21 cellular contexts compared by ENCODE assay signal in genomic region chr2:234521536-234521935, GRCh38. TPM values are rescaled to one million over a fixed set of nuclear protein-coding genes. Genes with fewer than 3 reads are reported as not detected.
DNase-seq lines count a peak whose midpoint lies in the region; ATAC-seq and TF ChIP-seq lines count a peak whose summit lies in the region.
"Had no signal": no experiment of that assay in that cellular context is flagged by ENCODE, and none has a peak within 500 bp of the region (broad histone marks: within the 10 kb centered on the region; RNA-seq: fewer than 3 reads in every experiment).

No MANE protein-coding gene starts in this region.

- H3F3A ChIP-seq in neural cell (ENCODE audit: insufficient read depth, low read length, poor library complexity, severe bottlenecking) = no peaks in the 10 kb centered on the region

- DNase-seq in DMS 273 (lab: John Stamatoyannopoulos, UW; ENCODE audit: unreplicated experiment) (peak; percentile 60), DMS 273 treated with DMSO at 0.1 percent for 48 hours (lab: John Stamatoyannopoulos, UW) (no peak), NCI-H82 (lab: John Stamatoyannopoulos, UW) (peak; percentile 55), NCI-H82 treated with DMSO at 0.1 percent for 48 hours (lab: John Stamatoyannopoulos, UW; ENCODE audit: unreplicated experiment) (no peak), SHP77 (lab: John Stamatoyannopoulos, UW) (peak; percentile 65 to 77)
- no peak for DNase-seq in T-helper 2 cell treated with Interferon-gamma antibody and Interleukin-4, amounts not matched to agents 5 μg/mL and 100 μg/mL, for 36 hours (ENCODE audit: low spot score)
- DNase-seq: ACHN; Caco-2; CD4-positive, alpha-beta memory T cell; DMS153; KBM-7; NCI-H1092; NCI-H2107; T-helper 1 cell had no signal

- H3K9me2 ChIP-seq in neural cell (ENCODE audit: insufficient read depth, low read length) = no peaks in the 10 kb centered on the region

- no peak for ATAC-seq in GM18868 (IDR thresholded peaks at IDR 0.05; ENCODE audit: unreplicated experiment)
- ATAC-seq: HCT116, Panc1 had no signal

- no peaks in the 10 kb centered on the region for H3K9me3 ChIP-seq in neural cell (ENCODE audit: low read length)
- H3K9me3 ChIP-seq: Caco-2, SJCRH30 had no signal

- H3K27me3 ChIP-seq in neural cell (ENCODE audit: insufficient read depth, low read depth, low read length) = no peaks in the 10 kb centered on the region
- H3K27me3 ChIP-seq: BLaER1, SJCRH30 had no signal

- peaks cover 3% of the 10 kb centered on the region for H3K9me3 Mint-ChIP-seq in T-helper 2 cell treated with Interferon-gamma antibody and Interleukin-4, amounts not matched to agents 5 μg/mL and 100 μg/mL, for 36 hours

- no peak overlapping the region for H3K27ac Mint-ChIP-seq in T-helper 2 cell treated with Interferon-gamma antibody and Interleukin-4, amounts not matched to agents 5 μg/mL and 100 μg/mL, for 36 hours

- H4K20me1 ChIP-seq in neural cell (ENCODE audit: insufficient read depth) = no peaks in the 10 kb centered on the region
- H4K20me1 ChIP-seq: BLaER1 had no signal

- H2AFZ ChIP-seq in neural cell (ENCODE audit: low read depth, low read length) = no peak overlapping the region

- peak; percentile 44 for TF ChIP-seq EP300 in neural cell (conservative IDR thresholded peaks at IDR 0.05; ENCODE audit: poor library complexity, severe bottlenecking)

- peaks cover 2% of the 10 kb centered on the region for H3K27me3 Mint-ChIP-seq in T-helper 2 cell treated with Interferon-gamma antibody and Interleukin-4, amounts not matched to agents 5 μg/mL and 100 μg/mL, for 36 hours (ENCODE audit: low read depth)

- peak overlapping the region; percentile 28 for H3K4me2 ChIP-seq in neural cell (ENCODE audit: low read length)
- H3K4me2 ChIP-seq: BLaER1 had no signal

- no peaks in the 10 kb centered on the region for H3K36me3 ChIP-seq in neural cell (ENCODE audit: insufficient read depth, low read length)
- H3K36me3 ChIP-seq: BLaER1, SJCRH30 had no signal

- no peak overlapping the region for H3K4me3 Mint-ChIP-seq in T-helper 2 cell treated with Interferon-gamma antibody and Interleukin-4, amounts not matched to agents 5 μg/mL and 100 μg/mL, for 36 hours
- H3K4me3 Mint-ChIP-seq: CD4-positive, alpha-beta memory T cell had no signal

- H3K4me1 Mint-ChIP-seq in T-helper 2 cell treated with Interferon-gamma antibody and Interleukin-4, amounts not matched to agents 5 μg/mL and 100 μg/mL, for 36 hours (ENCODE audit: low read depth) = no peaks in the 10 kb centered on the region
- H3K4me1 Mint-ChIP-seq: CD4-positive, alpha-beta memory T cell had no signal

- no peak overlapping the region for H3K4me3 ChIP-seq in neural cell (ENCODE audit: low read length)
- H3K4me3 ChIP-seq: BLaER1, SJCRH30 had no signal

- H3K27ac ChIP-seq in neural cell (ENCODE audit: low read length) = peak overlapping the region; percentile 9
- H3K27ac ChIP-seq: 22Rv1, BLaER1, SJCRH30 had no signal

- no peak for TF ChIP-seq RAD21 in neural cell (conservative IDR thresholded peaks at IDR 0.05)

- no peaks in the 10 kb centered on the region for H3K79me2 ChIP-seq in neural cell (replicated peaks; ENCODE audit: insufficient read depth, low read length)

- no peak for TF ChIP-seq CTCF in neural cell (IDR thresholded peaks at IDR 0.05; ENCODE audit: poor library complexity, severe bottlenecking)

- no peaks in the 10 kb centered on the region for H3K36me3 Mint-ChIP-seq in T-helper 2 cell treated with Interferon-gamma antibody and Interleukin-4, amounts not matched to agents 5 μg/mL and 100 μg/mL, for 36 hours (ENCODE audit: low read depth)

- no peak overlapping the region for H3K9ac ChIP-seq in neural cell (ENCODE audit: low read length)
- H3K9ac ChIP-seq: BLaER1 had no signal

TF ChIP-seq in neural cell, 6 proteins besides CTCF, POLR2A, EP300 and RAD21:
- TF ChIP-seq POLR2AphosphoS5 (IDR thresholded peaks at IDR 0.05) (peak; percentile 53), REST (IDR thresholded peaks at IDR 0.05; ENCODE audit: borderline replicate concordance) (no peak)

RNA-seq across cellular contexts. Expression of gene ARL4C, which starts 24.7 kb away (rescaled TPM):
- 20.3 and 21.6 TPM in 2 replicates for polyA plus RNA-seq in neural cell
- polyA minus RNA-seq in neural cell = 42.6 and 44.6 TPM in 2 replicates

Comparison
In these comparisons a context has a peak if more than half of its experiments do, and no peak if none do; other contexts are left out.
1. DNase-seq: peak in DMS 273 (single experiment), NCI-H82 (single experiment) and SHP77 (2 of 2); none in DMS 273 treated with DMSO at 0.1 percent for 48 hours (single experiment), NCI-H82 treated with DMSO at 0.1 percent for 48 hours (single experiment) and T-helper 2 cell treated with Interferon-gamma antibody and Interleukin-4, amounts not matched to agents 5 μg/mL and 100 μg/mL, for 36 hours (single experiment).